Comparison of ENCODE assay signal across 1 cellular context in the genomic region with DNA sequence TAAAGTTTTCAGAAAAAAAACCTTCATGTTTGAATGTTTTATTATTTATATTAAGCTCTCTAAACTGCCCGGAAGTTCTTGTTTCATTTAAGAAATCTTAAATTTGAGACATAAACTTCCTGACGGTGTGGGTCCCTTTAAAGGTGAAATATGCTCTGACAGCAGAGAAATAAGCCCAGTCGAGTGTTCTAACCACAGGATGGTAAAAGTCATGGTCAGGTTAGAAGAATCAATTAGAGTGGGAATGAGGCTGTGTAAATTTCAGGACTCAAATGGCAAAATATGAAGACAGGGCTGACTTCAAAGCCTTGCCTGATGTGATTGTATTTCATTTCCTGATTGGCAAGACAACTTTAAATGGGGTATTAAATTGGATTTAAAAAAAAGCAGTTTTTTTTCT.
TF ChIP-seq lines count a peak whose summit lies in the region.

No MANE protein-coding gene starts in this region.

TF ChIP-seq in H1, 55 proteins besides CTCF, POLR2A, EP300 and RAD21:
- TF ChIP-seq TAF7 (optimal IDR thresholded peaks at IDR 0.05; ENCODE audit: borderline replicate concordance, low read depth, low read length) (no peak), HDAC2 (IDR thresholded peaks at IDR 0.05; ENCODE audit: borderline replicate concordance in 1 of 2, low read depth in 2 of 2, low read length in 2 of 2) (no peak), CHD2 (IDR thresholded peaks at IDR 0.05; ENCODE audit: low read length) (no peak), TBP (IDR thresholded peaks at IDR 0.05; ENCODE audit: low read depth, low read length) (no peak), SIN3A (conservative IDR thresholded peaks at IDR 0.05 in 1 of 2, IDR thresholded peaks at IDR 0.05 in 1 of 2; ENCODE audit: low read depth in 1 of 2, low read length in 2 of 2) (no peak), SIX5 (IDR thresholded peaks at IDR 0.05; ENCODE audit: low read depth, low read length) (no peak), ASH2L (IDR thresholded peaks at IDR 0.05; ENCODE audit: low read length) (no peak), PHF8 (conservative IDR thresholded peaks at IDR 0.05; ENCODE audit: low read depth, low read length) (no peak), POLR2AphosphoS5 (IDR thresholded peaks at IDR 0.05; ENCODE audit: low read depth, low read length) (no peak), YY1 (IDR thresholded peaks at IDR 0.05; ENCODE audit: low read depth, low read length) (no peak), RFX5 (IDR thresholded peaks at IDR 0.05; ENCODE audit: borderline replicate concordance, low read depth, low read length) (no peak), JUND (IDR thresholded peaks at IDR 0.05; ENCODE audit: low read length) (no peak), JUN (IDR thresholded peaks at IDR 0.05; ENCODE audit: low read depth, low read length) (no peak), EZH2 (IDR thresholded peaks at IDR 0.05; ENCODE audit: low read depth, low read length, severe bottlenecking) (no peak), NRF1 (IDR thresholded peaks at IDR 0.05; ENCODE audit: low read depth, low read length) (no peak), SIRT6 (IDR thresholded peaks at IDR 0.05; ENCODE audit: low read length) (no peak)
- TF ChIP-seq, protein P1, sequence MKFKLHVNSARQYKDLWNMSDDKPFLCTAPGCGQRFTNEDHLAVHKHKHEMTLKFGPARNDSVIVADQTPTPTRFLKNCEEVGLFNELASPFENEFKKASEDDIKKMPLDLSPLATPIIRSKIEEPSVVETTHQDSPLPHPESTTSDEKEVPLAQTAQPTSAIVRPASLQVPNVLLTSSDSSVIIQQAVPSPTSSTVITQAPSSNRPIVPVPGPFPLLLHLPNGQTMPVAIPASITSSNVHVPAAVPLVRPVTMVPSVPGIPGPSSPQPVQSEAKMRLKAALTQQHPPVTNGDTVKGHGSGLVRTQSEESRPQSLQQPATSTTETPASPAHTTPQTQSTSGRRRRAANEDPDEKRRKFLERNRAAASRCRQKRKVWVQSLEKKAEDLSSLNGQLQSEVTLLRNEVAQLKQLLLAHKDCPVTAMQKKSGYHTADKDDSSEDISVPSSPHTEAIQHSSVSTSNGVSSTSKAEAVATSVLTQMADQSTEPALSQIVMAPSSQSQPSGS (IDR thresholded peaks at IDR 0.05; ENCODE audit: low read length) = no peak
- TF ChIP-seq, protein P2, sequence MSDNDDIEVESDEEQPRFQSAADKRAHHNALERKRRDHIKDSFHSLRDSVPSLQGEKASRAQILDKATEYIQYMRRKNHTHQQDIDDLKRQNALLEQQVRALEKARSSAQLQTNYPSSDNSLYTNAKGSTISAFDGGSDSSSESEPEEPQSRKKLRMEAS (IDR thresholded peaks at IDR 0.05) = no peak
- TF ChIP-seq, protein P3, sequence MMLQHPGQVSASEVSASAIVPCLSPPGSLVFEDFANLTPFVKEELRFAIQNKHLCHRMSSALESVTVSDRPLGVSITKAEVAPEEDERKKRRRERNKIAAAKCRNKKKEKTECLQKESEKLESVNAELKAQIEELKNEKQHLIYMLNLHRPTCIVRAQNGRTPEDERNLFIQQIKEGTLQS (IDR thresholded peaks at IDR 0.05; ENCODE audit: insufficient read depth, low read depth, low read length) = no peak
